In genomic region chr1:39901486-39902120, GRCh38 we compare ENCODE assay signal across 8 cellular contexts. TPM values are rescaled to one million over a fixed set of nuclear protein-coding genes. Genes with fewer than 3 reads are reported as not detected.
DNase-seq lines count a peak whose midpoint lies in the region; FAIRE-seq and TF ChIP-seq lines count a peak whose summit lies in the region.

TSS of gene MYCL (minus strand) at chr1:39901917. CDS start at chr1:39901434, 483 bp downstream.

- peaks cover 67% of the 10 kb centered on the region for H3K27me3 Mint-ChIP-seq in activated T-helper 2 cell treated with anti-CD3 and anti-CD28 coated beads, Interferon-gamma antibody, Interleukin-2, Interleukin-4, amounts not matched to agents 10 μg/mL and 5 μg/mL and 100 μg/mL, durations not matched to agents 14 hours and 24 hours and 36 hours (ENCODE audit: low read depth)

- H3K27me3 ChIP-seq in neuron (ENCODE audit: insufficient read depth, low read length) (no peaks in the 10 kb centered on the region), suprapubic skin (peaks cover 38% of the 10 kb centered on the region)

- no peaks in the 10 kb centered on the region for H3K9me3 Mint-ChIP-seq in activated T-helper 2 cell treated with anti-CD3 and anti-CD28 coated beads, Interferon-gamma antibody, Interleukin-2, Interleukin-4, amounts not matched to agents 10 μg/mL and 5 μg/mL and 100 μg/mL, durations not matched to agents 14 hours and 24 hours and 36 hours

- peak within 1 kb of the TSS; percentile 91 for H2AFZ ChIP-seq in neuron (ENCODE audit: low read depth, low read length)

- no peak for TF ChIP-seq POLR2A in suprapubic skin (IDR thresholded peaks at IDR 0.05)

- intact Hi-C loops in activated T-helper 2 cell treated with anti-CD3 and anti-CD28 coated beads, Interferon-gamma antibody, Interleukin-2, Interleukin-4, amounts not matched to agents 10 μg/mL and 5 μg/mL and 100 μg/mL, durations not matched to agents 14 hours and 24 hours and 36 hours (cut with micrococcal nuclease): loop anchor here (1.0 to 5.0 kb wide), 4 partner anchors 19 to 85 kb away; partner anchors contain the start of genes MFSD2A and TRIT1

- no peaks in the 10 kb centered on the region for H3K36me3 Mint-ChIP-seq in activated T-helper 2 cell treated with anti-CD3 and anti-CD28 coated beads, Interferon-gamma antibody, Interleukin-2, Interleukin-4, amounts not matched to agents 10 μg/mL and 5 μg/mL and 100 μg/mL, durations not matched to agents 14 hours and 24 hours and 36 hours (ENCODE audit: low read depth)

- 0% methylated on average over 35 of the region's 83 CpGs for WGBS in suprapubic skin

- H3K27ac ChIP-seq in suprapubic skin: peak within 1 kb of the TSS; percentile 77

- no peak for TF ChIP-seq EP300 in suprapubic skin (IDR thresholded peaks at IDR 0.05)

- H3K27ac Mint-ChIP-seq in activated T-helper 2 cell treated with anti-CD3 and anti-CD28 coated beads, Interferon-gamma antibody, Interleukin-2, Interleukin-4, amounts not matched to agents 10 μg/mL and 5 μg/mL and 100 μg/mL, durations not matched to agents 14 hours and 24 hours and 36 hours: no peak within 1 kb of the TSS

- H3K4me3 ChIP-seq in neuron (ENCODE audit: low read length) (peak within 1 kb of the TSS; percentile 70), suprapubic skin (peak within 1 kb of the TSS; percentile 82)

- DNase-seq in D341Med (ENCODE audit: low spot score) (peak; percentile 87), GM20000 (ENCODE audit: low spot score) (peak; percentile 92), HT1080 (ENCODE audit: low read depth) (peak; percentile 58), RPMI7951 (ENCODE audit: low read depth) (peak; percentile 55), frontal cortex (ENCODE audit: low spot score in 2 of 2) (peak; percentile 78 to 85), suprapubic skin (ENCODE audit: low spot score in 2 of 2) (peak; percentile 80 to 82)
- DNase-seq in activated T-helper 2 cell treated with anti-CD3 and anti-CD28 coated beads, Interferon-gamma antibody, Interleukin-2, Interleukin-4, amounts not matched to agents 10 μg/mL and 5 μg/mL and 100 μg/mL, durations not matched to agents 14 hours and 24 hours and 36 hours (ENCODE audit: low spot score): peak; percentile 63

- peak within 1 kb of the TSS; percentile 68 for H3K4me3 Mint-ChIP-seq in activated T-helper 2 cell treated with anti-CD3 and anti-CD28 coated beads, Interferon-gamma antibody, Interleukin-2, Interleukin-4, amounts not matched to agents 10 μg/mL and 5 μg/mL and 100 μg/mL, durations not matched to agents 14 hours and 24 hours and 36 hours (ENCODE audit: low read depth)

- H3K4me1 Mint-ChIP-seq in activated T-helper 2 cell treated with anti-CD3 and anti-CD28 coated beads, Interferon-gamma antibody, Interleukin-2, Interleukin-4, amounts not matched to agents 10 μg/mL and 5 μg/mL and 100 μg/mL, durations not matched to agents 14 hours and 24 hours and 36 hours (ENCODE audit: low read depth): peaks cover 6% of the 10 kb centered on the region

- H3K36me3 ChIP-seq in neuron (ENCODE audit: insufficient read depth, low read length) (peaks cover 3% of the 10 kb centered on the region), suprapubic skin (no peaks in the 10 kb centered on the region)

- TF ChIP-seq CTCF in GM20000 (IDR thresholded peaks at IDR 0.05; ENCODE audit: extremely low read depth, missing control alignments): no peak
- TF ChIP-seq CTCF in suprapubic skin (IDR thresholded peaks at IDR 0.05): no peak

- H3K9me3 ChIP-seq in neuron (ENCODE audit: low read length): no peaks in the 10 kb centered on the region
- no peaks in the 10 kb centered on the region for H3K9me3 ChIP-seq in suprapubic skin

- no peak for FAIRE-seq in frontal cortex (lab: Jason Lieb, UNC)

- peaks cover 36% of the 10 kb centered on the region for H3K4me1 ChIP-seq in neuron (ENCODE audit: insufficient read depth, low read length)
- H3K4me1 ChIP-seq in suprapubic skin: peaks cover 29% of the 10 kb centered on the region

RNA-seq across cellular contexts. Expression of gene MYCL, which starts in this region (rescaled TPM):
- total RNA-seq in HT1080 (2014; rRNA removed; shearing (Covaris generic)): 0.40 and 5.6 TPM in 2 replicates
- 1.0 and 1.4 TPM in 2 replicates for polyA plus RNA-seq in HT1080 (2015; cell fraction: cytosol; rRNA removed)
- polyA plus RNA-seq in HT1080 (2015; cell fraction: nucleus; rRNA removed): 0.98 and 1.8 TPM in 2 replicates
- total RNA-seq in RPMI7951 (2014; rRNA removed; shearing (Covaris generic)): 0.10 and 0.12 TPM in 2 replicates
- total RNA-seq in activated T-helper 2 cell treated with anti-CD3 and anti-CD28 coated beads, Interferon-gamma antibody, Interleukin-2, Interleukin-4, amounts not matched to agents 10 μg/mL and 5 μg/mL and 100 μg/mL, durations not matched to agents 14 hours and 24 hours and 36 hours: 0.50 and 0.57 TPM in 2 replicates
- total RNA-seq in frontal cortex: 9.4 TPM
- total RNA-seq in suprapubic skin: 100 to 1,000 TPM in 2 of 4 donors, 10 to 100 TPM in 2; 62.7 to 131 (median 95.1) TPM

Comparison
In these comparisons a context has a peak if more than half of its experiments do, and no peak if none do; other contexts are left out.
1. Peak in every context shown above with its lines: DNase-seq, H3K4me3 ChIP-seq and H3K27ac ChIP-seq.
2. Peak in DNase-seq in RPMI7951; RNA of the gene not detected or under 1 TPM.
3. Peak in DNase-seq in activated T-helper 2 cell treated with anti-CD3 and anti-CD28 coated beads, Interferon-gamma antibody, Interleukin-2, Interleukin-4, amounts not matched to agents 10 μg/mL and 5 μg/mL and 100 μg/mL, durations not matched to agents 14 hours and 24 hours and 36 hours; RNA of the gene not detected or under 1 TPM.